In the genomic region with DNA sequence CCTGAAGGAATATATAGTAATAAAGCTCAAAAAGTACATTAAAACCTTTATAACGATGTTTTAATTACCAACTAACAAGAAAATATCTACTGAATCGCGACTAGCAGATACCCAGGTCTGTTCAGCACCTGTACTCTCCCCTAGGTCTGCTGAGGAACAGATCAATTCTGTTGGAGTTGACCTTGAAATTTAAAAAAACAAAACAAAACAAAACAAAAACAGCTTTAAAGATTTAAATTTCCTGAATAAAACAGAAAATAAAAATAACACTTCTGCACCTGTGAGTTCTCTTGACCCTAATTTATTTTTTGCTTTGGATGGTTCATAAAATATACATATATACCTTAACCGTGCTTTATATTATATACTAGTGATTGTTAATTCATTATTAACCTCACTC, we compare ENCODE assay signal across 14 cellular contexts.
"Had no signal": no experiment of that assay in that cellular context is flagged by ENCODE, and none has a peak within 500 bp of the region (broad histone marks: within the 10 kb centered on the region; RNA-seq: fewer than 3 reads in every experiment).

No MANE protein-coding gene starts in this region.

- H3K27ac ChIP-seq: parathyroid adenoma, WERI-Rb-1 had no signal

- H3K9me3 ChIP-seq: gastroesophageal sphincter, heart left ventricle had no signal

- H3K9ac ChIP-seq: parathyroid adenoma had no signal

- ATAC-seq: activated T-helper 17 cell treated with anti-CD3 and anti-CD28 coated beads, Interleukin-2, amount 50 U/mL, for 72 hours; gastroesophageal sphincter; naive thymus-derived CD8-positive, alpha-beta T cell had no signal

- DNase-seq: activated CD4-positive, alpha-beta T cell treated with anti-CD3 and anti-CD28 coated beads, Interleukin-2, amount 50 U/mL, for 48 hours; activated naive CD4-positive, alpha-beta T cell treated with Interleukin-2 at 50 U/mL for 16 hours; activated naive CD8-positive, alpha-beta T cell treated with anti-CD3 and anti-CD28 coated beads, Interleukin-2, amount 10 ng/mL, durations not matched to agents 7 days and 5 days; caudate nucleus; erythroblast; naive thymus-derived CD8-positive, alpha-beta T cell; stimulated activated CD4-positive, alpha-beta T cell treated with anti-CD3 and anti-CD28 coated beads, Interleukin-2, amount 100 ng/mL, for 24 hours; stimulated activated naive CD4-positive, alpha-beta T cell treated with Interleukin-2 at 50 U/mL for 16 hours; T-helper 2 cell; WERI-Rb-1 had no signal

- H3K36me3 ChIP-seq: gastroesophageal sphincter, heart left ventricle, WERI-Rb-1 had no signal

- H3K27me3 ChIP-seq: gastroesophageal sphincter, heart left ventricle had no signal

- H3K4me1 ChIP-seq: parathyroid adenoma had no signal
